Comparison of ENCODE assay signal across 8 cellular contexts in genomic region chr21:39348040-39348354, GRCh38. TPM values are rescaled to one million over a fixed set of nuclear protein-coding genes. Genes with fewer than 3 reads are reported as not detected.
A peak's percentile ranks its signal among the peaks of the same experiment; 100 is the strongest.
DNase-seq lines count a peak whose midpoint lies in the region; ATAC-seq, FAIRE-seq and TF ChIP-seq lines count a peak whose summit lies in the region.

No MANE protein-coding gene starts in this region.

- H4K8ac ChIP-seq in mesenchymal stem cell (ENCODE audit: low read length), result no peak overlapping the region

- FAIRE-seq in HTR-8/SVneo (lab: Jason Lieb, UNC), result no peak

- H2AFZ ChIP-seq in mesenchymal stem cell (ENCODE audit: low read depth, low read length), result no peak overlapping the region

- H3K18ac ChIP-seq in mesenchymal stem cell (ENCODE audit: low read depth in 1 of 2, low read length in 2 of 2), result peak overlapping the region; percentile 89 to 94

- H3K27me3 ChIP-seq in body of pancreas (no peaks in the 10 kb centered on the region), mesenchymal stem cell (ENCODE audit: control insufficient read depth in 1 of 2, insufficient read depth in 1 of 2, low read length in 2 of 2) (no peaks in the 10 kb centered on the region)

- H2AK5ac ChIP-seq in mesenchymal stem cell (ENCODE audit: low read length, severe bottlenecking), result peak overlapping the region; percentile 78

- intact Hi-C loops in body of pancreas (cut with DNase I), result no loop called here

- H3K27ac ChIP-seq in body of pancreas, result peak overlapping the region; percentile 90 to 96 (median 93)
- H3K27ac ChIP-seq in mesenchymal stem cell (ENCODE audit: low read length, poor library complexity, severe bottlenecking), result peak overlapping the region; percentile 79

- peak overlapping the region; percentile 98 for H2BK120ac ChIP-seq in mesenchymal stem cell (ENCODE audit: low read depth, low read length)

- peak overlapping the region; percentile 23 for H4K91ac ChIP-seq in mesenchymal stem cell (ENCODE audit: low read length)

- H3K9ac ChIP-seq in mesenchymal stem cell (ENCODE audit: low read length), result peak overlapping the region; percentile 94

- peaks cover 3% of the 10 kb centered on the region for H3K79me1 ChIP-seq in mesenchymal stem cell (replicated peaks; ENCODE audit: low read length, poor library complexity, severe bottlenecking)

- H3K4ac ChIP-seq in mesenchymal stem cell (ENCODE audit: low read depth in 1 of 2, low read length in 2 of 2), result peak overlapping the region in 1 of 2 experiments; percentile 9

- H3K36me3 ChIP-seq in body of pancreas (replicated peaks in 1 of 2; ENCODE audit: insufficient read depth in 1 of 2, low read depth in 2 of 2), result peaks cover 0 to 7% of the 10 kb centered on the region in 2 donors
- peaks cover 4 to 41% of the 10 kb centered on the region in 2 experiments for H3K36me3 ChIP-seq in mesenchymal stem cell (ENCODE audit: control insufficient read depth in 1 of 2, insufficient read depth in 2 of 2, low read depth in 1 of 2, low read length in 2 of 2)

- peak overlapping the region; percentile 57 for H3K4me2 ChIP-seq in mesenchymal stem cell (ENCODE audit: low read length, poor library complexity, severe bottlenecking)

- no peaks in the 10 kb centered on the region for H3K9me3 ChIP-seq in body of pancreas
- H3K9me3 ChIP-seq in mesenchymal stem cell (ENCODE audit: control insufficient read depth, low read length), result no peaks in the 10 kb centered on the region

- H3K14ac ChIP-seq in mesenchymal stem cell (ENCODE audit: low read length in 2 of 2), result peak overlapping the region in 1 of 2 experiments; percentile 88

- peak overlapping the region; percentile 35 for H2BK5ac ChIP-seq in mesenchymal stem cell (ENCODE audit: low read depth, low read length, poor library complexity, severe bottlenecking)

- H2BK12ac ChIP-seq in mesenchymal stem cell (ENCODE audit: low read length in 2 of 2), result peak overlapping the region in 1 of 2 experiments; percentile 18

- peak overlapping the region; percentile 7 for H2BK15ac ChIP-seq in mesenchymal stem cell (ENCODE audit: low read depth, poor library complexity, severe bottlenecking)

- H3K4me1 ChIP-seq in body of pancreas (peaks cover 27% of the 10 kb centered on the region), mesenchymal stem cell (ENCODE audit: control insufficient read depth, insufficient read depth, low read depth, low read length) (peaks cover 5% of the 10 kb centered on the region)

- 0% methylated on average over 11 of the region's 11 CpGs for WGBS in body of pancreas, 2 donors
- 0% methylated on average over 9 of the region's 11 CpGs for WGBS in mesenchymal stem cell

- peak; percentile 0 for ATAC-seq in body of pancreas

- TF ChIP-seq POLR2A in body of pancreas (IDR thresholded peaks at IDR 0.05), result peak in 1 of 3 donors; percentile 5

- TF ChIP-seq CTCF in body of pancreas (IDR thresholded peaks at IDR 0.05), result no peak

- no peak overlapping the region for H3K23ac ChIP-seq in mesenchymal stem cell (ENCODE audit: low read length in 2 of 2)

- H3K4me3 ChIP-seq in GM08714 (ENCODE audit: low read length) (peak overlapping the region; percentile 96), body of pancreas (peak overlapping the region; percentile 75 to 79), mesenchymal stem cell (ENCODE audit: insufficient read depth in 1 of 2, low read depth in 1 of 2, low read length in 2 of 2) (peak overlapping the region; percentile 89 to 92)

- DNase-seq in HT-29 (ENCODE audit: low spot score), result peak; percentile 28
- no peak for DNase-seq in body of pancreas
- DNase-seq in mesenchymal stem cell, result no peak
- DNase-seq in Ammon's horn (ENCODE audit: low spot score), result no peak
- no peak for DNase-seq in HTR-8/SVneo (ENCODE audit: insufficient read length, low spot score)
- DNase-seq in inferior parietal cortex (ENCODE audit: extremely low spot score), result no peak
- no peak for DNase-seq in NCI-H187 treated with DMSO at 0.1 percent for 48 hours (lab: John Stamatoyannopoulos, UW)

RNA-seq across cellular contexts. Expression of gene HMGN1, which starts 0.9 kb away (rescaled TPM):
- 132 and 165 TPM in 2 replicates for total RNA-seq in HT-29 (2014; rRNA removed; shearing (Covaris generic))
- 100 to 1,000 TPM in 1 of 2 donors, 10 to 100 TPM in 1; 97.2 to 153 TPM for total RNA-seq in body of pancreas
- 278 TPM for polyA plus RNA-seq in mesenchymal stem cell (2013, experiment 1 of 2)
- 282 TPM for polyA plus RNA-seq in mesenchymal stem cell (2013, experiment 2 of 2)

RNA-seq across cellular contexts. Expression of gene BRWD1, which starts 34.6 kb away (rescaled TPM):
- total RNA-seq in HT-29 (2014; rRNA removed; shearing (Covaris generic)), result 11.7 and 12.5 TPM in 2 replicates
- 10 to 100 TPM; 53.7 to 75.2 TPM for total RNA-seq in body of pancreas
- polyA plus RNA-seq in mesenchymal stem cell (2013, experiment 1 of 2), result 7.1 TPM
- 7.5 TPM for polyA plus RNA-seq in mesenchymal stem cell (2013, experiment 2 of 2)
